In the genomic region with DNA sequence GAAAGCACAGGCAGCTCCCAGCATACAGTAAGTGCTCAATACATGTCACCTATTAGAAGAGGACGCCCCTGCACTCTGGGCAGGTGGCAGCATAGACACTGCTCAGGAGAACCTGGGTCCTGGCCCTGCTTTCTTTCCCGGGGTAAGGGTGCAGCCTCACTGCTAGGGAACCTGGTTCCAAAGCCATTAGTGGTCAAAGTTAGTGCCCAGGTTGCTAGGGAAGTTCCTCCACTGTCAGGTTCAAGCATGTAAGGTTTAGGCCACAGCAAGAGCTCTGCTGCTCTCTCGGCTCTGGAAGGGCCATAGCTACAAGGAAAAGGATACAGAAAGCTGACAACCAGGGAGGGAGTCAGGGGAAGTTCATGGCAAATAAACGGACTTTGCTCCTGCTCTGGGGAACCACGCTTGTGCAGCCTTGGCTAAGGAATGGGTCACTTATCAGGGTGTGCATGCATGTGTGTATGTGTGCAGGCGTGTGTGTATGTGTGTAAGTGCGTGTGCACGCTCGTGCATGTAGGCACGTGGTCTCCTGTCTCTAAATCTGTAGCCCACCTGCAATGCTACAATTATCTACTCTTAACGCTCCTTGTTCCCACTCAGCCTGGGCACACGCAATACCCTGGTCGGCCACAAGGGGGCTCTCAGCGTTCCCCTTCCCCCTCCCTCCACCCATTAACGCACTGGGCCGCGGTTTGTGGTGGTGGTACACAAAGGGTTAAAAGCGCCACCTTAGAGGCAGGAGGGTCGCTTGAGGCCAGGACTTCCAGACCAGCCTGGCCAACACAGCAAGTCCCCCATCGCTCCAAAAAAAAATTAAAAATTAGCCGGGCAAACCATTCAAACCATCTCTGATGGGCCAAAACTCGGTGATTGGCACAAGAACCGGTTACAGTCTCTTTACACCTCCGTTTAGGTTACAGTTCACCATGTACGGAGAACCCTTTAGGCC, we compare ENCODE assay signal across 8 cellular contexts. TPM values are rescaled to one million over a fixed set of nuclear protein-coding genes. Genes with fewer than 3 reads are reported as not detected.
DNase-seq lines count a peak whose midpoint lies in the region; ATAC-seq, FAIRE-seq and TF ChIP-seq lines count a peak whose summit lies in the region.

No MANE protein-coding gene starts in this region.

- no peak for TF ChIP-seq POLR2A in H54 (IDR thresholded peaks at IDR 0.05; ENCODE audit: low read depth, low read length)

- intact Hi-C loops in Right ventricle myocardium superior (cut with DNase I) (no loop called here), posterior vena cava (cut with DNase I) (loop anchor here in 1 of 2 donors (10.0 kb wide), 1 partner anchor 300 kb away; no protein-coding TSS in a partner anchor)

- DNase-seq in H54 (ENCODE audit: insufficient read length, low spot score) (peak; percentile 36), SJCRH30 (peak; percentile 42 to 74), Right ventricle myocardium superior (peak; percentile 78), posterior vena cava (ENCODE audit: low spot score) (peak; percentile 89), SIG-M5 treated with dmso at 0.1 percent for 504 hours (lab: John Stamatoyannopoulos, UW; ENCODE audit: unreplicated experiment) (no peak), NCI-H1436 (lab: John Stamatoyannopoulos, UW) (no peak)
- DNase-seq in activated naive CD4-positive, alpha-beta T cell (lab: John Stamatoyannopoulos, UW): peak; percentile 44 to 72 (median 66)

- peak overlapping the region; percentile 51 for H3K4me2 ChIP-seq in BLaER1

- peaks cover 11% of the 10 kb centered on the region; the same call in 1 of the 2 replicates for H3K9me3 ChIP-seq in BLaER1
- no peaks in the 10 kb centered on the region for H3K9me3 ChIP-seq in SJCRH30 (replicated peaks)

- FAIRE-seq in H54 (lab: Jason Lieb, UNC): no peak

- H3K4me3 ChIP-seq in BLaER1 (no peak overlapping the region), SJCRH30 (no peak overlapping the region)

- H3K4me1 ChIP-seq in BLaER1 (peaks cover 14% of the 10 kb centered on the region), SJCRH30 (no peaks in the 10 kb centered on the region)

- H3K27ac ChIP-seq in BLaER1 (no peak overlapping the region), SJCRH30 (no peak overlapping the region)

- H3K27me3 ChIP-seq in BLaER1 (no peaks in the 10 kb centered on the region), SJCRH30 (no peaks in the 10 kb centered on the region)

- peak; percentile 85 for ATAC-seq in Right ventricle myocardium superior (ENCODE audit: poor library complexity)

- H4K20me1 ChIP-seq in BLaER1: no peaks in the 10 kb centered on the region

- H3K36me3 ChIP-seq in BLaER1 (no peaks in the 10 kb centered on the region), SJCRH30 (no peaks in the 10 kb centered on the region)

- no peak overlapping the region for H3K9ac ChIP-seq in BLaER1

RNA-seq across cellular contexts. Expression of gene KDM8, which starts 48.5 kb away (rescaled TPM):
- total RNA-seq in SJCRH30 (2014; rRNA removed; shearing (Covaris generic)): 4.3 and 4.9 TPM in 2 replicates
- total RNA-seq in Right ventricle myocardium superior: 2.9 TPM
- total RNA-seq in posterior vena cava: 1 to 10 TPM; 4.4 to 4.6 TPM

Comparison
In these comparisons a context has a peak if more than half of its experiments do, and no peak if none do; other contexts are left out.
1. DNase-seq: peak in H54 (single experiment), SJCRH30 (2 of 2), activated naive CD4-positive, alpha-beta T cell (4 of 4), Right ventricle myocardium superior (single experiment) and posterior vena cava (single experiment); none in SIG-M5 treated with dmso at 0.1 percent for 504 hours (single experiment) and NCI-H1436 (single experiment).